Comparison of ENCODE assay signal across 19 cellular contexts in the genomic region with DNA sequence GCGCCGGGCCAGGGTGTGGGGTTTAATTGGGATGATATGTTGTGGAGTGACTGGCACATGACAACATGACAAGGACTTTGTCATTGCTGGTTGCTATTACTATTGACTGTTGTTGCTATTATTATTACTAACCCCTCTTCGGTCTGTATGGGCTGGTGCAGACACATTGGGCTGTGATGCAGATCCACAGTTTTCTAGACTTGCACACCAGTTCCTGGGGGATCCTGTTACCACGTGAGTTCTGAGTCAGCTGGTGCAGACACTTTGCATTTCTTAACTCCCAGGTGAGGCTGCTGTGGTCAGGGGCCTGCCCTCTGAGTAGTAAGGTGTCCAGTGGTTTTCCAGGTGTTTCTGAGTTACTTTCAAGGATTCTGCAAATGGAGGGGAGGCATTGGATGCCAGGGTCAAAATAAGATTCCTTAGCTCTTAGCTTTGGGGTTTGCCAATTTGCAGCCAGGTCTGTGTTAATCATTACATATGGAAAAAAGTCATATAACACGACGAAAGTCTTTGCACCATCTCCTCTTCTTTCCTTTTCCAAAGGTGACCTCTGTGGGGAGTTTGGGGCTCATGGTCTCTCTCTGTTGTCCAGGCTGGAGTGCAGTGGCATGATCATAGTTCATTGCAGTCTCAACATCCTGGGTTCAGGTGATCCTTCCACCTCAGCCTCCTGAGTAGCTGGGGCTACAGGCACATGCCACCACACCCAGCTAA. TPM values are rescaled to one million over a fixed set of nuclear protein-coding genes. Genes with fewer than 3 reads are reported as not detected.
DNase-seq lines count a peak whose midpoint lies in the region; ATAC-seq and TF ChIP-seq lines count a peak whose summit lies in the region.
"Had no signal": no experiment of that assay in that cellular context is flagged by ENCODE, and none has a peak within 500 bp of the region (broad histone marks: within the 10 kb centered on the region; RNA-seq: fewer than 3 reads in every experiment).

No MANE protein-coding gene starts in this region.

- ATAC-seq in RWPE2 (ENCODE audit: low read depth): peak; percentile 58
- ATAC-seq: HCT116, Panc1 had no signal

- H2AFZ ChIP-seq in osteoblast (ENCODE audit: low read length): no peak overlapping the region

- no peak for TF ChIP-seq POLR2A in esophagus muscularis mucosa (IDR thresholded peaks at IDR 0.05; ENCODE audit: low read depth)

- TF ChIP-seq CTCF in RWPE2 (IDR thresholded peaks at IDR 0.05; ENCODE audit: poor library complexity, severe bottlenecking) (no peak), epithelial cell of esophagus (IDR thresholded peaks at IDR 0.05; ENCODE audit: insufficient read depth, low read depth, low read length, missing control alignments) (no peak), osteoblast (IDR thresholded peaks at IDR 0.05; ENCODE audit: extremely low read depth, low read depth, low read length) (no peak), esophagus muscularis mucosa (IDR thresholded peaks at IDR 0.05) (no peak)

- H3K27ac ChIP-seq in RWPE2 (ENCODE audit: poor library complexity, severe bottlenecking): no peak overlapping the region
- H3K27ac ChIP-seq in osteoblast (ENCODE audit: low read depth, low read length): no peak overlapping the region
- H3K27ac ChIP-seq in esophagus muscularis mucosa (replicated peaks in 1 of 4): no peak overlapping the region
- H3K27ac ChIP-seq: 22Rv1, C4-2B had no signal

- H3K27ac Mint-ChIP-seq in activated T-cell treated with anti-CD3 and anti-CD28 coated beads, Interleukin-2, amount 50 U/mL, for 24 hours: peak overlapping the region; percentile 40
- H3K27ac Mint-ChIP-seq in activated CD4-positive, alpha-beta T cell treated with anti-CD3 and anti-CD28 coated beads, Interleukin-2, amount 10 ng/mL, durations not matched to agents 24 days and 14 days: no peak overlapping the region

- H3K9me3 ChIP-seq in RWPE2 (ENCODE audit: severe bottlenecking) (no peaks in the 10 kb centered on the region), osteoblast (ENCODE audit: low read depth, low read length) (no peaks in the 10 kb centered on the region), esophagus muscularis mucosa (no peaks in the 10 kb centered on the region)

- in situ Hi-C loops in ACHN (cut with HindIII; ENCODE audit: low pct_ligation_motif_present, low pct_unique_long_range_greater_than_20kb, low sequenced_read_pairs): no loop called here

- no peak overlapping the region for H3K4me3 Mint-ChIP-seq in activated T-cell treated with anti-CD3 and anti-CD28 coated beads, Interleukin-2, amount 50 U/mL, for 24 hours
- no peak overlapping the region for H3K4me3 Mint-ChIP-seq in activated CD4-positive, alpha-beta T cell treated with anti-CD3 and anti-CD28 coated beads, Interleukin-2, amount 10 ng/mL, durations not matched to agents 24 days and 14 days

- H3K36me3 ChIP-seq in RWPE2 (ENCODE audit: low read depth): 0 out of 2 replicates have a peak, but pooled peaks cover 3% of the 10 kb centered on the region
- H3K36me3 ChIP-seq in osteoblast (ENCODE audit: insufficient read depth, low read length): no peaks in the 10 kb centered on the region
- H3K36me3 ChIP-seq in esophagus muscularis mucosa: no peaks in the 10 kb centered on the region

- H3K4me1 ChIP-seq in RWPE2 (ENCODE audit: insufficient read depth, poor library complexity, severe bottlenecking) (peaks cover 14% of the 10 kb centered on the region), osteoblast (ENCODE audit: insufficient read depth, low read length) (no peaks in the 10 kb centered on the region), esophagus muscularis mucosa (peaks cover 54 to 86% (median 63%) of the 10 kb centered on the region in 4 donors)

- intact Hi-C loops in activated CD4-positive, alpha-beta T cell treated with anti-CD3 and anti-CD28 coated beads, Interleukin-2, amount 10 ng/mL, durations not matched to agents 24 days and 14 days (cut with micrococcal nuclease): no loop called here
- intact Hi-C loops in esophagus muscularis mucosa (cut with DNase I): no loop called here

- TF ChIP-seq EP300 in esophagus muscularis mucosa (IDR thresholded peaks at IDR 0.05): no peak

- peaks cover 50% of the 10 kb centered on the region for H3K4me1 Mint-ChIP-seq in activated T-cell treated with anti-CD3 and anti-CD28 coated beads, Interleukin-2, amount 50 U/mL, for 24 hours (ENCODE audit: low read depth)
- H3K4me1 Mint-ChIP-seq in activated CD4-positive, alpha-beta T cell treated with anti-CD3 and anti-CD28 coated beads, Interleukin-2, amount 10 ng/mL, durations not matched to agents 24 days and 14 days: peaks cover 4% of the 10 kb centered on the region

- H3K4me2 ChIP-seq in osteoblast (ENCODE audit: insufficient read depth, low read length): no peak overlapping the region

- 89% methylated on average over 6 of the region's 6 CpGs for WGBS in esophagus muscularis mucosa

- H3K27me3 ChIP-seq in RWPE2 (ENCODE audit: insufficient read depth, poor library complexity, severe bottlenecking) (no peaks in the 10 kb centered on the region), osteoblast (ENCODE audit: insufficient read depth, low read length) (no peaks in the 10 kb centered on the region), esophagus muscularis mucosa (no peaks in the 10 kb centered on the region)

- peaks cover 35% of the 10 kb centered on the region for H3K36me3 Mint-ChIP-seq in activated T-cell treated with anti-CD3 and anti-CD28 coated beads, Interleukin-2, amount 50 U/mL, for 24 hours (ENCODE audit: low read depth)
- peaks cover 9% of the 10 kb centered on the region for H3K36me3 Mint-ChIP-seq in activated CD4-positive, alpha-beta T cell treated with anti-CD3 and anti-CD28 coated beads, Interleukin-2, amount 10 ng/mL, durations not matched to agents 24 days and 14 days (ENCODE audit: low read depth)

- no peak overlapping the region for H3K4me3 ChIP-seq in RWPE2 (ENCODE audit: severe bottlenecking)
- H3K4me3 ChIP-seq in epithelial cell of esophagus (ENCODE audit: low read length): no peak overlapping the region
- no peak overlapping the region for H3K4me3 ChIP-seq in osteoblast (ENCODE audit: insufficient read depth, low read length)
- no peak overlapping the region for H3K4me3 ChIP-seq in esophagus muscularis mucosa

- no peaks in the 10 kb centered on the region for H3K9me3 Mint-ChIP-seq in activated T-cell treated with anti-CD3 and anti-CD28 coated beads, Interleukin-2, amount 50 U/mL, for 24 hours
- H3K9me3 Mint-ChIP-seq in activated CD4-positive, alpha-beta T cell treated with anti-CD3 and anti-CD28 coated beads, Interleukin-2, amount 10 ng/mL, durations not matched to agents 24 days and 14 days: no peaks in the 10 kb centered on the region

- H3K79me2 ChIP-seq in osteoblast (ENCODE audit: insufficient read depth, low read length): peaks cover 91% of the 10 kb centered on the region

- peaks cover 62% of the 10 kb centered on the region for H4K20me1 ChIP-seq in osteoblast (ENCODE audit: insufficient read depth, low read length)

- no peak for DNase-seq in activated T-cell treated with anti-CD3 and anti-CD28 coated beads, Interleukin-2, amount 50 U/mL, for 24 hours
- DNase-seq in activated T-cell treated with anti-CD3 and anti-CD28 coated beads, Interleukin-2, amount 50 U/mL, for 48 hours: no peak
- DNase-seq in RWPE2 (ENCODE audit: low spot score) (no peak), epithelial cell of esophagus (ENCODE audit: low read depth) (peak; percentile 43), osteoblast (ENCODE audit: insufficient read length, low spot score, missing footprints) (peak; percentile 29), ACHN (no peak), esophagus muscularis mucosa (ENCODE audit: extremely low spot score) (no peak)
- no peak for DNase-seq in activated CD4-positive, alpha-beta T cell treated with anti-CD3 and anti-CD28 coated beads, Interleukin-2, amount 10 ng/mL, durations not matched to agents 24 days and 14 days
- DNase-seq: COR-L47, IMR-90, NCI-H1417, NCI-H2029, NCI-H510A, NCI-H82 had no signal

- H3K27me3 Mint-ChIP-seq in activated T-cell treated with anti-CD3 and anti-CD28 coated beads, Interleukin-2, amount 50 U/mL, for 24 hours: no peaks in the 10 kb centered on the region
- H3K27me3 Mint-ChIP-seq in activated CD4-positive, alpha-beta T cell treated with anti-CD3 and anti-CD28 coated beads, Interleukin-2, amount 10 ng/mL, durations not matched to agents 24 days and 14 days: no peaks in the 10 kb centered on the region

RNA-seq across cellular contexts. Expression of a gene that starts 19.3 kb away (rescaled TPM):
- total RNA-seq in osteoblast (3.8 and 4.7 TPM in 2 replicates), esophagus muscularis mucosa (10 to 100 TPM; 10.9 to 15.0 (median 13.8) TPM)
- total RNA-seq in activated CD4-positive, alpha-beta T cell treated with anti-CD3 and anti-CD28 coated beads, Interleukin-2, amount 10 ng/mL, durations not matched to agents 24 days and 14 days: 10.5 and 11.9 TPM in 2 replicates

RNA-seq across cellular contexts. Expression of a gene that starts 55.3 kb away (rescaled TPM):
- total RNA-seq in osteoblast (under 0.01 TPM in 2 replicates), esophagus muscularis mucosa (under 1 TPM in 3 of 4 donors, not detected in 1; 0.17 to 0.23 (median 0.19) TPM)
- total RNA-seq in activated CD4-positive, alpha-beta T cell treated with anti-CD3 and anti-CD28 coated beads, Interleukin-2, amount 10 ng/mL, durations not matched to agents 24 days and 14 days: not detected in 2 replicates
- total RNA-seq: IMR-90, LHCN-M2 had no signal

Comparison
In these comparisons a context has a peak if more than half of its experiments do, and no peak if none do; other contexts are left out.
1. DNase-seq: peak in epithelial cell of esophagus (single experiment) and osteoblast (single experiment); none in activated T-cell treated with anti-CD3 and anti-CD28 coated beads, Interleukin-2, amount 50 U/mL, for 24 hours (single experiment), activated T-cell treated with anti-CD3 and anti-CD28 coated beads, Interleukin-2, amount 50 U/mL, for 48 hours (0 of 2), RWPE2 (single experiment), ACHN (single experiment), activated CD4-positive, alpha-beta T cell treated with anti-CD3 and anti-CD28 coated beads, Interleukin-2, amount 10 ng/mL, durations not matched to agents 24 days and 14 days (single experiment) and esophagus muscularis mucosa (single experiment).